In genomic region chr6:135362124-135362523, GRCh38 we compare ENCODE assay signal across 7 cellular contexts.
"Had no signal": no experiment of that assay in that cellular context is flagged by ENCODE, and none has a peak within 500 bp of the region (broad histone marks: within the 10 kb centered on the region; RNA-seq: fewer than 3 reads in every experiment).

No MANE protein-coding gene starts in this region.

- FAIRE-seq: HepG2, HTR-8/SVneo had no signal

- H3K9ac ChIP-seq: KMS-11 had no signal

- H3K4me2 ChIP-seq: KMS-11 had no signal

- DNase-seq: IMR-90, KBM-7, KG1 had no signal

- H3K27ac ChIP-seq: HL-60, KMS-11 had no signal

- ATAC-seq: HepG2 had no signal
